13 cellular contexts compared by ENCODE assay signal in the genomic region with DNA sequence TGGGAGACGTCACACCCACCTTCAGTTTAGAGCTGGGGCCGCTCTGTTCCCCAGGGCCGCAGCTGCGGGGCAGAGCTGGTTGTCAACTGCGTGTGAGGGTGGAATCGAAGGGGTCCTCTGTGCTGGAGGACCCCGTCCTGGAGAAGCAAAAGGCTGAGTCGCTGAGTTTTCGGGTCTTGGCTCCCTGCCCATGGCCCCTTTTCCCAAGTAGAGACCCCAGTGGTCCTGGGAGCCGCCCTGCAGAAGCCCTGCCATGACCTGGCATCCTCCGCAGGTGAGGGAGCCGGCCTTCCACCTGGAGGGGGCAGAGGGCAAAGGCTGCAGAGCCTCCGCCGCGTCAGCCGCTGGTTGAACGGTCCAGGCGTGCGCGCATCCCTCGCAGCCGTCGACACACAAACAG.
"Had no signal": no experiment of that assay in that cellular context is flagged by ENCODE, and none has a peak within 500 bp of the region (broad histone marks: within the 10 kb centered on the region; RNA-seq: fewer than 3 reads in every experiment).

No MANE protein-coding gene starts in this region.

- H3K4me3 ChIP-seq: right lobe of liver, suprapubic skin had no signal

- DNase-seq: activated CD4-positive, alpha-beta T cell treated with anti-CD3 and anti-CD28 coated beads, Interleukin-2, amount 10 ng/mL, durations not matched to agents 7 days and 5 days; activated CD4-positive, CD25-positive, alpha-beta regulatory T cell; activated CD8-positive, alpha-beta memory T cell treated with anti-CD3 and anti-CD28 coated beads for 24 hours; activated naive CD4-positive, alpha-beta T cell treated with anti-CD3 and anti-CD28 coated beads, Interleukin-2, amount 50 U/mL, for 16 hours; cerebellar nuclear complex; dermis blood vessel endothelial cell; erythroblast; stimulated activated CD4-positive, alpha-beta T cell treated with anti-CD3 and anti-CD28 coated beads, Interleukin-2, amount 100 ng/mL, for 48 hours; stimulated activated naive CD8-positive, alpha-beta T cell treated with anti-CD3 and anti-CD28 coated beads, Interleukin-15, Interleukin-2, amounts not matched to agents 100 U/mL and 50 U/mL, for 24 hours had no signal

- H3K27ac ChIP-seq: neutrophil, right lobe of liver, suprapubic skin had no signal

- H3K27me3 ChIP-seq: brain microvascular endothelial cell, right lobe of liver had no signal

- H3K4me1 ChIP-seq: right lobe of liver had no signal

- H3K9me3 ChIP-seq: neutrophil, right lobe of liver, suprapubic skin had no signal

- ATAC-seq: stimulated activated naive CD8-positive, alpha-beta T cell treated with anti-CD3 and anti-CD28 coated beads, Interleukin-15, Interleukin-2, amounts not matched to agents 100 U/mL and 50 U/mL, for 24 hours had no signal

- H3K36me3 ChIP-seq: brain microvascular endothelial cell, neutrophil, right lobe of liver, suprapubic skin had no signal
